In genomic region chr3:29319262-29319661, GRCh38 we compare ENCODE assay signal across 12 cellular contexts. TPM values are rescaled to one million over a fixed set of nuclear protein-coding genes. Genes with fewer than 3 reads are reported as not detected.
DNase-seq lines count a peak whose midpoint lies in the region; ATAC-seq and TF ChIP-seq lines count a peak whose summit lies in the region.
"Had no signal": no experiment of that assay in that cellular context is flagged by ENCODE, and none has a peak within 500 bp of the region (broad histone marks: within the 10 kb centered on the region; RNA-seq: fewer than 3 reads in every experiment).

No MANE protein-coding gene starts in this region.

- H3K36me3 Mint-ChIP-seq in CD8-positive, alpha-beta memory T cell: no peaks in the 10 kb centered on the region

- 71 to 84% (median 73%) methylated on average over 4 of the region's 4 CpGs for WGBS in psoas muscle, 3 donors

- TF ChIP-seq CTCF in psoas muscle (IDR thresholded peaks at IDR 0.05): no peak

- no peaks in the 10 kb centered on the region for H3K27me3 Mint-ChIP-seq in CD8-positive, alpha-beta memory T cell

- H3K9me3 ChIP-seq in psoas muscle: no peaks in the 10 kb centered on the region
- H3K9me3 ChIP-seq in CD8-positive, alpha-beta memory T cell (ENCODE audit: low read length): no peaks in the 10 kb centered on the region

- H3K27ac ChIP-seq in psoas muscle (peak overlapping the region; percentile 67), substantia nigra (ENCODE audit: low read depth, low read length, poor library complexity, severe bottlenecking) (no peak overlapping the region)
- no peak overlapping the region for H3K27ac ChIP-seq in CD8-positive, alpha-beta memory T cell (ENCODE audit: low read depth, low read length)

- peak overlapping the region; percentile 39 for H3K4me3 ChIP-seq in psoas muscle
- H3K4me3 ChIP-seq in CD8-positive, alpha-beta memory T cell (ENCODE audit: low read length): no peak overlapping the region

- DNase-seq in psoas muscle (no peak), NCI-H128 (lab: John Stamatoyannopoulos, UW; ENCODE audit: unreplicated experiment) (no peak), substantia nigra (lab: John Stamatoyannopoulos, UW) (no peak), NCI-H2081 treated with DMSO at 0.1 percent for 48 hours (lab: John Stamatoyannopoulos, UW) (no peak)
- no peak for DNase-seq in CD8-positive, alpha-beta memory T cell
- DNase-seq: activated CD4-positive, alpha-beta T cell treated with anti-CD3 and anti-CD28 coated beads, Interleukin-2, amount 50 U/mL, for 4 hours; NCI-H1436 treated with DMSO at 0.1 percent for 48 hours; nucleus accumbens; Right ventricle myocardium superior had no signal

- H3K27ac Mint-ChIP-seq in CD8-positive, alpha-beta memory T cell: no peak overlapping the region

- H3K4me3 Mint-ChIP-seq in CD8-positive, alpha-beta memory T cell: no peak overlapping the region

- no peaks in the 10 kb centered on the region for H3K27me3 ChIP-seq in psoas muscle (ENCODE audit: insufficient read depth in 3 of 3, low read length in 2 of 3)
- no peaks in the 10 kb centered on the region for H3K27me3 ChIP-seq in CD8-positive, alpha-beta memory T cell (ENCODE audit: insufficient read depth, low read length, poor library complexity, severe bottlenecking)

- intact Hi-C loops in psoas muscle (cut with DNase I): no loop called here

- ATAC-seq in GM19023 (IDR thresholded peaks at IDR 0.05; ENCODE audit: unreplicated experiment): peak; percentile 82
- peak; percentile 67 for ATAC-seq in GM21825 (IDR thresholded peaks at IDR 0.05; ENCODE audit: unreplicated experiment)
- peak; percentile 82 for ATAC-seq in HG03378 (IDR thresholded peaks at IDR 0.05; ENCODE audit: unreplicated experiment)
- ATAC-seq in psoas muscle: no peak

- CTCF ChIA-PET in CD8-positive, alpha-beta memory T cell (lab: Charles Lee): no interaction called here

- H3K36me3 ChIP-seq in psoas muscle (ENCODE audit: insufficient read depth in 1 of 2, low read depth in 1 of 2): no peaks in the 10 kb centered on the region
- no peaks in the 10 kb centered on the region for H3K36me3 ChIP-seq in CD8-positive, alpha-beta memory T cell (ENCODE audit: insufficient read depth, low read length)

- POLR2A ChIA-PET in CD8-positive, alpha-beta memory T cell (lab: Charles Lee): no interaction called here

- H3K9me3 Mint-ChIP-seq in CD8-positive, alpha-beta memory T cell: no peaks in the 10 kb centered on the region

- H3K4me1 Mint-ChIP-seq in CD8-positive, alpha-beta memory T cell: no peaks in the 10 kb centered on the region

- H3K4me1 ChIP-seq in psoas muscle: peaks cover 63% of the 10 kb centered on the region
- no peaks in the 10 kb centered on the region for H3K4me1 ChIP-seq in CD8-positive, alpha-beta memory T cell (ENCODE audit: insufficient read depth, low read length)

RNA-seq across cellular contexts. Expression of gene RBMS3, which starts 38.4 kb away (rescaled TPM):
- 10 to 100 TPM; 23.5 to 34.5 (median 29.7) TPM for total RNA-seq in psoas muscle
- 1 to 10 TPM; 3.8 to 5.3 (median 4.3) TPM for polyA plus RNA-seq in psoas muscle
- under 1 TPM; 0.22 to 0.33 TPM for total RNA-seq in CD8-positive, alpha-beta memory T cell
- polyA plus RNA-seq in CD8-positive, alpha-beta memory T cell: 0.21 TPM

Comparison
In these comparisons a context has a peak if more than half of its experiments do, and no peak if none do; other contexts are left out.
1. ATAC-seq: peak in GM19023 (single experiment), GM21825 (single experiment) and HG03378 (single experiment); none in psoas muscle (0 of 4).
2. RNA of gene RBMS3, which starts 38.4 kb away (total RNA-seq): 23.5 to 34.5 TPM in psoas muscle; 0.22 to 0.33 TPM in CD8-positive, alpha-beta memory T cell; every median in the first group is over 10 times any median in the second.